15 cellular contexts compared by ENCODE assay signal in genomic region chr15:68802373-68802772, GRCh38.
"Had no signal": no experiment of that assay in that cellular context is flagged by ENCODE, and none has a peak within 500 bp of the region (broad histone marks: within the 10 kb centered on the region; RNA-seq: fewer than 3 reads in every experiment).

No MANE protein-coding gene starts in this region.

- H3K27me3 ChIP-seq: body of pancreas, testis, upper lobe of right lung had no signal

- DNase-seq: activated CD4-positive, alpha-beta T cell treated with anti-CD3 and anti-CD28 coated beads for 1 hour; activated CD4-positive, alpha-beta T cell treated with anti-CD3 and anti-CD28 coated beads, Interleukin-2, amount 50 U/mL, for 48 hours; activated naive CD4-positive, alpha-beta T cell treated with anti-CD3 and anti-CD28 coated beads for 36 hours; amniotic stem cell; body of pancreas; glutamatergic neuron; stimulated activated naive CD8-positive, alpha-beta T cell treated with anti-CD3 and anti-CD28 coated beads, Interleukin-15, amount 100 ng/mL, for 72 hours; T-helper 9 cell; testis; upper lobe of right lung had no signal

- H3K27me3 Mint-ChIP-seq: stimulated activated naive CD8-positive, alpha-beta T cell treated with anti-CD3 and anti-CD28 coated beads, Interleukin-15, amount 100 ng/mL, for 72 hours had no signal

- H3K4me3 Mint-ChIP-seq: activated naive CD4-positive, alpha-beta T cell treated with anti-CD3 and anti-CD28 coated beads for 36 hours; nephron; stimulated activated naive CD8-positive, alpha-beta T cell treated with anti-CD3 and anti-CD28 coated beads, Interleukin-15, amount 100 ng/mL, for 72 hours had no signal

- H3K9me3 Mint-ChIP-seq: activated naive CD4-positive, alpha-beta T cell treated with anti-CD3 and anti-CD28 coated beads for 36 hours; nephron; stimulated activated naive CD8-positive, alpha-beta T cell treated with anti-CD3 and anti-CD28 coated beads, Interleukin-15, amount 100 ng/mL, for 72 hours had no signal

- H3K36me3 ChIP-seq: prostate gland had no signal

- H3K9me3 ChIP-seq: body of pancreas, prostate gland, testis, upper lobe of right lung had no signal

- H3K4me3 ChIP-seq: body of pancreas, lung, prostate gland, testis, upper lobe of right lung had no signal

- ATAC-seq: body of pancreas; esophagus mucosa; sciatic nerve; stimulated activated naive CD8-positive, alpha-beta T cell treated with anti-CD3 and anti-CD28 coated beads, Interleukin-15, amount 100 ng/mL, for 72 hours; upper lobe of right lung had no signal

- H3K27ac ChIP-seq: body of pancreas, prostate gland, testis, upper lobe of right lung had no signal

- H3K27ac Mint-ChIP-seq: activated naive CD4-positive, alpha-beta T cell treated with anti-CD3 and anti-CD28 coated beads for 36 hours; nephron had no signal
